10 cellular contexts compared by ENCODE assay signal in genomic region chr6:26336355-26337198, GRCh38. TPM values are rescaled to one million over a fixed set of nuclear protein-coding genes. Genes with fewer than 3 reads are reported as not detected.
DNase-seq lines count a peak whose midpoint lies in the region; ATAC-seq and TF ChIP-seq lines count a peak whose summit lies in the region.
"Had no signal": no experiment of that assay in that cellular context is flagged by ENCODE, and none has a peak within 500 bp of the region (broad histone marks: within the 10 kb centered on the region; RNA-seq: fewer than 3 reads in every experiment).

No MANE protein-coding gene starts in this region.

- no peaks in the 10 kb centered on the region for H3K79me2 ChIP-seq in fibroblast of lung (ENCODE audit: control insufficient read depth, insufficient read depth, low read length)

- no peak for TF ChIP-seq CTCF in AG10803 (conservative IDR thresholded peaks at IDR 0.05; ENCODE audit: low read length)
- no peak for TF ChIP-seq CTCF in HFF-Myc (IDR thresholded peaks at IDR 0.05; ENCODE audit: low read depth, low read length, missing control alignments)
- no peak for TF ChIP-seq CTCF in fibroblast of lung (conservative IDR thresholded peaks at IDR 0.05 in 1 of 2, IDR thresholded peaks at IDR 0.05 in 1 of 2; ENCODE audit: low read depth in 1 of 2, low read length in 2 of 2)

- H3K4me3 ChIP-seq in AG10803 (ENCODE audit: low read length) = no peak overlapping the region
- H3K4me3 ChIP-seq in HFF-Myc (replicated peaks; ENCODE audit: low read depth, low read length) = no peak overlapping the region
- H3K4me3 ChIP-seq in fibroblast of lung (replicated peaks in 1 of 4; ENCODE audit: control extremely low read depth in 1 of 4, insufficient read depth in 1 of 4, low read depth in 3 of 4, low read length in 4 of 4) = no peak overlapping the region

- H3K4me2 ChIP-seq in fibroblast of lung (ENCODE audit: extremely low read depth, insufficient read depth, low read length) = peak overlapping the region; percentile 27

- no peaks in the 10 kb centered on the region for H4K20me1 ChIP-seq in fibroblast of lung (ENCODE audit: control insufficient read depth, extremely low read depth, insufficient read depth, low read length)

- no peaks in the 10 kb centered on the region for H3K9me3 ChIP-seq in fibroblast of lung (ENCODE audit: control insufficient read depth, insufficient read depth, low read depth, low read length)

- H3K27ac ChIP-seq in fibroblast of lung (ENCODE audit: insufficient read depth, low read length) = no peak overlapping the region

- H3K36me3 ChIP-seq in fibroblast of lung (ENCODE audit: control insufficient read depth, insufficient read depth, low read length) = no peaks in the 10 kb centered on the region

- DNase-seq in AG10803 (ENCODE audit: low read depth) (peak; percentile 62), HFF-Myc (ENCODE audit: extremely low read depth, low read depth) (peak; percentile 74), SIG-M5 treated with dmso at 0.1 percent for 504 hours (lab: John Stamatoyannopoulos, UW; ENCODE audit: unreplicated experiment) (peak; percentile 67), fibroblast of lung (ENCODE audit: low read depth in 2 of 2) (peak; percentile 71 to 78), NCI-H1436 (lab: John Stamatoyannopoulos, UW) (no peak)
- DNase-seq in activated CD4-positive, CD25-positive, alpha-beta regulatory T cell (lab: John Stamatoyannopoulos, UW) = no peak
- DNase-seq in effector CD4-positive, alpha-beta T cell = no peak
- DNase-seq: GOT3; stimulated activated CD4-positive, alpha-beta T cell treated with anti-CD3 and anti-CD28 coated beads, Interleukin-4, amount 100 ng/mL, for 4 hours had no signal

- peak overlapping the region; percentile 13 for H2AFZ ChIP-seq in fibroblast of lung (ENCODE audit: low read length)

- peaks cover 6% of the 10 kb centered on the region for H3K4me1 ChIP-seq in fibroblast of lung (ENCODE audit: control insufficient read depth, extremely low read depth, insufficient read depth, low read length)

- no peaks in the 10 kb centered on the region for H3K27me3 ChIP-seq in fibroblast of lung (ENCODE audit: control insufficient read depth, insufficient read depth, low read length)

- ATAC-seq in GM18867 (IDR thresholded peaks at IDR 0.05; ENCODE audit: unreplicated experiment) = no peak

- H3K9ac ChIP-seq in fibroblast of lung (ENCODE audit: insufficient read depth, low read length) = no peak overlapping the region

RNA-seq across cellular contexts. Expression of gene BTN3A2, which starts 28.4 kb away (rescaled TPM):
- total RNA-seq in fibroblast of lung = 21.6 and 21.8 TPM in 2 replicates
- polyA plus RNA-seq in fibroblast of lung = 27.2 and 39.1 TPM in 2 replicates
- 19.1 and 24.8 TPM in 2 replicates for polyA plus RNA-seq in fibroblast of lung (2012)
- polyA minus RNA-seq in fibroblast of lung (ENCODE audit: low replicate concordance) = 10.0 and 23.6 TPM in 2 replicates

RNA-seq across cellular contexts. Expression of gene BTN2A2, which starts 46.3 kb away (rescaled TPM):
- 7.4 and 12.7 TPM in 2 replicates for total RNA-seq in fibroblast of lung
- 8.6 and 14.8 TPM in 2 replicates for polyA plus RNA-seq in fibroblast of lung
- 8.3 and 12.5 TPM in 2 replicates for polyA plus RNA-seq in fibroblast of lung (2012)
- 10.0 and 21.7 TPM in 2 replicates for polyA minus RNA-seq in fibroblast of lung (ENCODE audit: low replicate concordance)

Comparison
In these comparisons a context has a peak if more than half of its experiments do, and no peak if none do; other contexts are left out.
1. DNase-seq: peak in AG10803 (single experiment), HFF-Myc (single experiment), SIG-M5 treated with dmso at 0.1 percent for 504 hours (single experiment) and fibroblast of lung (2 of 2); none in activated CD4-positive, CD25-positive, alpha-beta regulatory T cell (0 of 4), NCI-H1436 (single experiment) and effector CD4-positive, alpha-beta T cell (single experiment).